In genomic region chr7:74134117-74134539, GRCh38 we compare ENCODE assay signal across 14 cellular contexts. TPM values are rescaled to one million over a fixed set of nuclear protein-coding genes. Genes with fewer than 3 reads are reported as not detected.
DNase-seq lines count a peak whose midpoint lies in the region; ATAC-seq and TF ChIP-seq lines count a peak whose summit lies in the region.
"Had no signal": no experiment of that assay in that cellular context is flagged by ENCODE, and none has a peak within 500 bp of the region (broad histone marks: within the 10 kb centered on the region; RNA-seq: fewer than 3 reads in every experiment).

No MANE protein-coding gene starts in this region.

- no peaks in the 10 kb centered on the region for H3K36me3 ChIP-seq in neutrophil
- H3K36me3 ChIP-seq: heart left ventricle, pancreas had no signal

- POLR2A ChIA-PET in activated CD4-positive, alpha-beta T cell treated with anti-CD3 and anti-CD28 coated beads for 36 hours (lab: Charles Lee) = no interaction called here
- POLR2A ChIA-PET in HEK293T (lab: Yijun Ruan, JAX) = no interaction called here

- peak; percentile 47 for ATAC-seq in activated CD4-positive, alpha-beta T cell treated with anti-CD3 and anti-CD28 coated beads for 36 hours
- ATAC-seq in HG03108 (IDR thresholded peaks at IDR 0.05; ENCODE audit: unreplicated experiment) = no peak
- ATAC-seq: GM12878 had no signal

- in situ Hi-C loops in SK-MEL-5 (cut with HindIII; ENCODE audit: low pct_unique_long_range_greater_than_20kb, low sequenced_read_pairs) = no loop called here

- H3K4me1 Mint-ChIP-seq in activated CD4-positive, alpha-beta T cell treated with anti-CD3 and anti-CD28 coated beads for 36 hours = no peaks in the 10 kb centered on the region
- peaks cover 24% of the 10 kb centered on the region for H3K4me1 Mint-ChIP-seq in dendritic cell treated with granulocyte-macrophage colony-stimulating factor and Interleukin-4, amounts not matched to agents 40 ng/mL and 50 ng/mL, for 4 days (ENCODE audit: low read depth)

- H3K4me1 ChIP-seq in neutrophil (ENCODE audit: control insufficient read depth in 1 of 2, insufficient read depth in 1 of 2, low read depth in 1 of 2, low read length in 1 of 2) = peaks cover 8 to 39% of the 10 kb centered on the region in 2 experiments
- H3K4me1 ChIP-seq: pancreas had no signal

- DNase-seq in activated CD4-positive, alpha-beta T cell treated with anti-CD3 and anti-CD28 coated beads for 36 hours = peak; percentile 18
- DNase-seq in activated CD4-positive, alpha-beta T cell treated with anti-CD3 and anti-CD28 coated beads, Interleukin-2, amount 50 U/mL, for 4 hours = no peak
- DNase-seq in SK-MEL-5 (ENCODE audit: low read depth, low spot score) = peak; percentile 25
- no peak for DNase-seq in amniotic stem cell (lab: John Stamatoyannopoulos, UW)
- DNase-seq in HEK293T (ENCODE audit: extremely low spot score) = no peak
- DNase-seq: activated gamma-delta T cell treated with Interleukin-2 at 50 U/mL for 16 hours, heart left ventricle, NCI-H446 treated with DMSO at 0.1 percent for 48 hours, pancreas had no signal

- H3K27me3 ChIP-seq in neutrophil = no peaks in the 10 kb centered on the region
- H3K27me3 ChIP-seq: heart left ventricle, pancreas had no signal

- peaks cover 2% of the 10 kb centered on the region for H3K27me3 Mint-ChIP-seq in activated CD4-positive, alpha-beta T cell treated with anti-CD3 and anti-CD28 coated beads for 36 hours
- no peaks in the 10 kb centered on the region for H3K27me3 Mint-ChIP-seq in dendritic cell treated with granulocyte-macrophage colony-stimulating factor and Interleukin-4, amounts not matched to agents 40 ng/mL and 50 ng/mL, for 4 days

- no peak for TF ChIP-seq CTCF in neutrophil (IDR thresholded peaks at IDR 0.05)

- H3K27ac Mint-ChIP-seq in activated CD4-positive, alpha-beta T cell treated with anti-CD3 and anti-CD28 coated beads for 36 hours = no peak overlapping the region
- H3K27ac Mint-ChIP-seq in dendritic cell treated with granulocyte-macrophage colony-stimulating factor and Interleukin-4, amounts not matched to agents 40 ng/mL and 50 ng/mL, for 4 days = peak overlapping the region; percentile 66

- peak overlapping the region in 1 of 2 experiments; percentile 34 for H3K4me3 ChIP-seq in neutrophil (ENCODE audit: low read depth in 1 of 2, low read length in 1 of 2)
- H3K4me3 ChIP-seq: GM12878, heart left ventricle, pancreas had no signal

- H3K4me3 Mint-ChIP-seq in activated CD4-positive, alpha-beta T cell treated with anti-CD3 and anti-CD28 coated beads for 36 hours = no peak overlapping the region
- H3K4me3 Mint-ChIP-seq in dendritic cell treated with granulocyte-macrophage colony-stimulating factor and Interleukin-4, amounts not matched to agents 40 ng/mL and 50 ng/mL, for 4 days = peak overlapping the region; percentile 6
- H3K4me3 Mint-ChIP-seq: H9 had no signal

- CTCF ChIA-PET in activated CD4-positive, alpha-beta T cell treated with anti-CD3 and anti-CD28 coated beads for 36 hours (lab: Charles Lee) = no interaction called here
- CTCF ChIA-PET in HEK293T (lab: Yijun Ruan, JAX) = no interaction called here

- intact Hi-C loops in activated CD4-positive, alpha-beta T cell treated with anti-CD3 and anti-CD28 coated beads for 36 hours (cut with DNase I, micrococcal nuclease) = no loop called here
- intact Hi-C loops in dendritic cell treated with granulocyte-macrophage colony-stimulating factor and Interleukin-4, amounts not matched to agents 40 ng/mL and 50 ng/mL, for 4 days (cut with micrococcal nuclease) = no loop called here

- H3K9me3 ChIP-seq in neutrophil = no peaks in the 10 kb centered on the region
- H3K9me3 ChIP-seq: heart left ventricle, pancreas had no signal

- no peaks in the 10 kb centered on the region for H3K36me3 Mint-ChIP-seq in activated CD4-positive, alpha-beta T cell treated with anti-CD3 and anti-CD28 coated beads for 36 hours (ENCODE audit: low read depth)
- no peaks in the 10 kb centered on the region for H3K36me3 Mint-ChIP-seq in dendritic cell treated with granulocyte-macrophage colony-stimulating factor and Interleukin-4, amounts not matched to agents 40 ng/mL and 50 ng/mL, for 4 days (ENCODE audit: low read depth)

- H3K27ac ChIP-seq in neutrophil = peak overlapping the region; percentile 61
- H3K27ac ChIP-seq: heart left ventricle, pancreas had no signal

- no peaks in the 10 kb centered on the region for H3K9me3 Mint-ChIP-seq in activated CD4-positive, alpha-beta T cell treated with anti-CD3 and anti-CD28 coated beads for 36 hours (ENCODE audit: low read depth)
- no peaks in the 10 kb centered on the region for H3K9me3 Mint-ChIP-seq in dendritic cell treated with granulocyte-macrophage colony-stimulating factor and Interleukin-4, amounts not matched to agents 40 ng/mL and 50 ng/mL, for 4 days

TF ChIP-seq in HEK293T, 16 proteins besides CTCF, POLR2A, EP300 and RAD21:
- TF ChIP-seq FOXK2 (IDR thresholded peaks at IDR 0.05) (no peak), LEF1 (IDR thresholded peaks at IDR 0.05; ENCODE audit: borderline replicate concordance) (no peak), FOXM1 (IDR thresholded peaks at IDR 0.05; ENCODE audit: borderline replicate concordance) (no peak), BHLHE40 (IDR thresholded peaks at IDR 0.05; ENCODE audit: borderline replicate concordance) (no peak), ARNT (IDR thresholded peaks at IDR 0.05) (no peak), NFRKB (IDR thresholded peaks at IDR 0.05) (no peak), PKNOX1 (IDR thresholded peaks at IDR 0.05) (no peak)

RNA-seq across cellular contexts. Expression of gene EIF4H, which starts 40.0 kb away (rescaled TPM):
- 100 to 1,000 TPM; 441 to 496 TPM for total RNA-seq in activated CD4-positive, alpha-beta T cell treated with anti-CD3 and anti-CD28 coated beads for 36 hours
- 326 and 351 TPM in 2 replicates for total RNA-seq in SK-MEL-5 (2014; rRNA removed; shearing (Covaris generic))
- 323 and 367 TPM in 2 replicates for polyA plus RNA-seq in SK-MEL-5 (2015; cell fraction: cytosol; rRNA removed)
- 130 and 160 TPM in 2 replicates for polyA plus RNA-seq in SK-MEL-5 (2015; cell fraction: nucleus; rRNA removed)

RNA-seq across cellular contexts. Expression of gene LIMK1, which starts 50.5 kb away (rescaled TPM):
- 10 to 100 TPM; 12.5 to 14.8 TPM for total RNA-seq in activated CD4-positive, alpha-beta T cell treated with anti-CD3 and anti-CD28 coated beads for 36 hours
- 26.4 and 28.8 TPM in 2 replicates for total RNA-seq in SK-MEL-5 (2014; rRNA removed; shearing (Covaris generic))
- polyA plus RNA-seq in SK-MEL-5 (2015; cell fraction: cytosol; rRNA removed) = 65.9 and 84.5 TPM in 2 replicates
- 24.6 and 35.7 TPM in 2 replicates for polyA plus RNA-seq in SK-MEL-5 (2015; cell fraction: nucleus; rRNA removed)

Comparison
In these comparisons a context has a peak if more than half of its experiments do, and no peak if none do; other contexts are left out.
1. DNase-seq: peak in activated CD4-positive, alpha-beta T cell treated with anti-CD3 and anti-CD28 coated beads for 36 hours (single experiment) and SK-MEL-5 (single experiment); none in activated CD4-positive, alpha-beta T cell treated with anti-CD3 and anti-CD28 coated beads, Interleukin-2, amount 50 U/mL, for 4 hours (0 of 2), amniotic stem cell (single experiment) and HEK293T (single experiment).